17 cellular contexts compared by ENCODE assay signal in genomic region chr6:1945235-1945832, GRCh38.
A peak's percentile ranks its signal among the peaks of the same experiment; 100 is the strongest.
DNase-seq lines count a peak whose midpoint lies in the region; ATAC-seq, FAIRE-seq and TF ChIP-seq lines count a peak whose summit lies in the region.
"Had no signal": no experiment of that assay in that cellular context is flagged by ENCODE, and none has a peak within 500 bp of the region (broad histone marks: within the 10 kb centered on the region; RNA-seq: fewer than 3 reads in every experiment).

No MANE protein-coding gene starts in this region.

- peak overlapping the region in 1 of 3 experiments; percentile 45; a peak in 2 of 7 replicates for H3K27ac Mint-ChIP-seq in H9
- H3K27ac Mint-ChIP-seq in natural killer cell = peak overlapping the region in 1 of 2 donors; percentile 21
- H3K27ac Mint-ChIP-seq: CD4-positive, alpha-beta memory T cell had no signal

- WGBS in H9 (ENCODE audit: extremely low coverage, insufficient read length, low lambda C conversion rate) = no CpG with 5 or more reads among the region's 9 CpGs
- 91% methylated on average over 9 of the region's 9 CpGs for WGBS in GM12878 (ENCODE audit: insufficient coverage, insufficient replicate concordance, low lambda C conversion rate, missing lambda C conversion rate)

- no peak overlapping the region for H3K4me3 ChIP-seq in GM12878
- H3K4me3 ChIP-seq: GM23248 had no signal

- no peaks in the 10 kb centered on the region for H3K79me1 ChIP-seq in H9 (ENCODE audit: insufficient read depth, low read depth, low read length, poor library complexity, severe bottlenecking)

- no peak for DNase-seq in H9
- no peak for DNase-seq in GM12878 (ENCODE audit: low read depth, low spot score)
- no peak for DNase-seq in natural killer cell
- no peak for DNase-seq in NCI-H1436 treated with DMSO at 0.1 percent for 48 hours (lab: John Stamatoyannopoulos, UW)
- DNase-seq in NCI-H2196 treated with DMSO at 0.1 percent for 48 hours (lab: John Stamatoyannopoulos, UW; ENCODE audit: unreplicated experiment) = no peak
- DNase-seq: BE2C; CD4-positive, alpha-beta memory T cell; DMS79; GM23248; H7; KBM-7 had no signal

- H3K9me3 ChIP-seq in H9 (ENCODE audit: control insufficient read depth, low read depth, low read length) (no peaks in the 10 kb centered on the region), GM12878 (replicated peaks; ENCODE audit: control insufficient read depth, insufficient read depth, low read length) (no peaks in the 10 kb centered on the region)
- H3K9me3 ChIP-seq: BE2C had no signal

- H3K27me3 Mint-ChIP-seq in H9 (ENCODE audit: low read depth) (no peaks in the 10 kb centered on the region), natural killer cell (ENCODE audit: low read depth in 2 of 2) (no peaks in the 10 kb centered on the region)
- H3K27me3 Mint-ChIP-seq: CD4-positive, alpha-beta memory T cell had no signal

- no peak overlapping the region for H3K23ac ChIP-seq in H9 (ENCODE audit: insufficient read length, low read depth, low read length)

- H3K9me3 Mint-ChIP-seq in H9 (no peaks in the 10 kb centered on the region), natural killer cell (no peaks in the 10 kb centered on the region)
- H3K9me3 Mint-ChIP-seq: CD4-positive, alpha-beta memory T cell had no signal

- no peaks in the 10 kb centered on the region; a peak in 1 of 7 replicates for H3K36me3 Mint-ChIP-seq in H9 (ENCODE audit: insufficient read depth in 1 of 3, low read depth in 3 of 3)
- H3K36me3 Mint-ChIP-seq in natural killer cell = no peaks in the 10 kb centered on the region

- no TSS peak for BruUV-seq in GM12878 (replicated peaks; lab: Mats Ljungman, UMichigan)

- H2AFZ ChIP-seq in H9 (ENCODE audit: low read length) (no peak overlapping the region), GM12878 (ENCODE audit: control insufficient read depth, low read depth, low read length) (no peak overlapping the region)
- H2AFZ ChIP-seq: GM23248 had no signal

- H3K36me3 ChIP-seq in GM12878 (ENCODE audit: control insufficient read depth in 2 of 2, insufficient read depth in 2 of 2, low read length in 1 of 2) = no peaks in the 10 kb centered on the region
- H3K36me3 ChIP-seq: BE2C had no signal

- H3K4me2 ChIP-seq in H9 (ENCODE audit: insufficient read depth, insufficient read length, low read length) (no peak overlapping the region), GM12878 (ENCODE audit: control insufficient read depth, insufficient read depth) (no peak overlapping the region)

- TF ChIP-seq CTCF in H9 (conservative IDR thresholded peaks at IDR 0.05) (peak; percentile 37; the same call in 2 of the 3 replicates), GM12878 (IDR thresholded peaks at IDR 0.05 in 2 of 3, conservative IDR thresholded peaks at IDR 0.05 in 1 of 3; ENCODE audit: control insufficient read depth in 2 of 3, extremely low read depth in 1 of 3, insufficient read depth in 1 of 3, low read depth in 3 of 3, low read length in 3 of 3) (no peak), natural killer cell (IDR thresholded peaks at IDR 0.05) (no peak)

- H3K14ac ChIP-seq in H9 (ENCODE audit: insufficient read depth, low read length) = no peak overlapping the region

- H3K27ac ChIP-seq in H9 (ENCODE audit: insufficient read length, low read depth, low read length) (no peak overlapping the region), GM12878 (ENCODE audit: control insufficient read depth, insufficient read depth) (no peak overlapping the region)
- H3K27ac ChIP-seq: C4-2B, GM23248 had no signal

- H2BK20ac ChIP-seq in H9 (ENCODE audit: low read depth, low read length, poor library complexity, severe bottlenecking) = no peak overlapping the region

- ATAC-seq in GM18867 (IDR thresholded peaks at IDR 0.05; ENCODE audit: unreplicated experiment) (peak; percentile 69), GM12878 (peak; percentile 50), natural killer cell (peak; percentile 54 to 81 (median 64)), GM21737 (IDR thresholded peaks at IDR 0.05; ENCODE audit: unreplicated experiment) (no peak)

- H3K4me3 Mint-ChIP-seq in H9 = no peak overlapping the region
- no peak overlapping the region for H3K4me3 Mint-ChIP-seq in natural killer cell
- H3K4me3 Mint-ChIP-seq: CD4-positive, alpha-beta memory T cell had no signal

- no peak overlapping the region for H3K56ac ChIP-seq in H9 (ENCODE audit: insufficient read length, low read depth, low read length)

- H3K4me1 Mint-ChIP-seq in H9 = peaks cover 4 to 6% of the 10 kb centered on the region in 2 experiments
- H3K4me1 Mint-ChIP-seq in natural killer cell = peaks cover 12 to 19% of the 10 kb centered on the region in 2 donors
- H3K4me1 Mint-ChIP-seq: CD4-positive, alpha-beta memory T cell had no signal

- H2BK120ac ChIP-seq in H9 (ENCODE audit: low read depth, low read length, poor library complexity, severe bottlenecking) = no peak overlapping the region

- no peak for FAIRE-seq in GM12878 (lab: Jason Lieb, UNC)
- FAIRE-seq: A204.1, GM12891, HTR-8/SVneo had no signal

- no peaks in the 10 kb centered on the region for H3K23me2 ChIP-seq in H9 (ENCODE audit: insufficient read length, low read depth, low read length, poor library complexity, severe bottlenecking)

- TF ChIP-seq POLR2A in GM12878 (IDR thresholded peaks at IDR 0.05; ENCODE audit: low read depth, low read length) = no peak

- H4K91ac ChIP-seq in H9 (ENCODE audit: insufficient read length, low read depth, low read length) = no peak overlapping the region

- H3K79me2 ChIP-seq in H9 (ENCODE audit: insufficient read depth, low read length) (no peaks in the 10 kb centered on the region), GM12878 (ENCODE audit: control insufficient read depth, insufficient read depth, low read length) (no peaks in the 10 kb centered on the region)

- no peak overlapping the region for H2AK5ac ChIP-seq in H9 (ENCODE audit: insufficient read length, low read length)

- H2BK5ac ChIP-seq in H9 (ENCODE audit: insufficient read length, low read length) = no peak overlapping the region

- POLR2A ChIA-PET in GM12878 (lab: Charles Lee) = no interaction called here

- SMC1A ChIA-PET in GM12878 (lab: Charles Lee; ENCODE audit: uncharacterized antibody, unreplicated experiment) = no interaction called here

- H3T11ph ChIP-seq in H9 (ENCODE audit: low read length) = no peak overlapping the region

- H4K20me1 ChIP-seq in H9 (ENCODE audit: control insufficient read depth, insufficient read depth, insufficient read length) (no peaks in the 10 kb centered on the region), GM12878 (ENCODE audit: control insufficient read depth, insufficient read depth) (no peaks in the 10 kb centered on the region)

- no peak for TF ChIP-seq EP300 in GM12878 (IDR thresholded peaks at IDR 0.05; ENCODE audit: borderline replicate concordance in 1 of 2, control insufficient read depth in 1 of 2, low read depth in 2 of 2, low read length in 2 of 2)

- no peak overlapping the region for H4K5ac ChIP-seq in H9 (ENCODE audit: insufficient read length, low read depth, low read length)

- no peak overlapping the region for H4K8ac ChIP-seq in H9 (replicated peaks; ENCODE audit: insufficient read length, low read depth, low read length)

- H3K4me1 ChIP-seq in H9 (ENCODE audit: insufficient read depth, low read length) = no peaks in the 10 kb centered on the region
- H3K4me1 ChIP-seq in GM12878 (ENCODE audit: control insufficient read depth, insufficient read depth, low read length) = peaks cover 5% of the 10 kb centered on the region; the same call in 1 of the 2 replicates
- H3K4me1 ChIP-seq: BE2C had no signal

- H2BK15ac ChIP-seq in H9 (ENCODE audit: low read depth, low read length) = no peak overlapping the region

- H3K9ac ChIP-seq in H9 (ENCODE audit: extremely low read depth, insufficient read length, low read length) (no peak overlapping the region), GM12878 (ENCODE audit: control insufficient read depth, insufficient read depth, low read length) (no peak overlapping the region)
- H3K9ac ChIP-seq: GM23248 had no signal

- H3K18ac ChIP-seq in H9 (ENCODE audit: insufficient read length, low read depth, low read length) = no peak overlapping the region

- TF ChIP-seq RAD21 in GM12878 (IDR thresholded peaks at IDR 0.05; ENCODE audit: insufficient read depth, low read depth, low read length) = no peak

- RAD21 ChIA-PET in GM12878 (lab: Charles Lee; ENCODE audit: unreplicated experiment) = no interaction called here

- in situ Hi-C loops in GM12878 (cut with MboI) = no loop called here

- no peak overlapping the region for H3K4ac ChIP-seq in H9 (ENCODE audit: low read depth, low read length)

- H3K27me3 ChIP-seq in H9 (ENCODE audit: insufficient read depth, low read length) = no peaks in the 10 kb centered on the region
- no peaks in the 10 kb centered on the region for H3K27me3 ChIP-seq in GM12878 (replicated peaks in 1 of 2; ENCODE audit: control insufficient read depth in 2 of 2, insufficient read depth in 2 of 2, low read length in 1 of 2)
- H3K27me3 ChIP-seq: BE2C had no signal

- intact Hi-C loops in GM12878 (cut with micrococcal nuclease; ENCODE audit: unreplicated experiment) = no loop called here
- intact Hi-C loops in natural killer cell (cut with micrococcal nuclease) = no loop called here

- CTCF ChIA-PET in GM12878 (lab: Yijun Ruan, JAX) = no interaction called here

- H2BK12ac ChIP-seq in H9 (ENCODE audit: insufficient read length, low read depth, low read length) = no peak overlapping the region

TF ChIP-seq in GM12878, 131 proteins besides CTCF, POLR2A, EP300 and RAD21:
- TF ChIP-seq NR2F1 (conservative IDR thresholded peaks at IDR 0.05) (0 out of 2 replicates have a peak, but pooled peaks have one; percentile 16), ATF7 (IDR thresholded peaks at IDR 0.05; ENCODE audit: low read depth) (0 out of 2 replicates have a peak, but pooled peaks have one; percentile 14), MEF2A (IDR thresholded peaks at IDR 0.05; ENCODE audit: insufficient read depth, low read depth, low read length) (no peak), BRCA1 (IDR thresholded peaks at IDR 0.05; ENCODE audit: low read depth, low read length) (no peak), RFX5 (IDR thresholded peaks at IDR 0.05; ENCODE audit: low read depth, low read length) (no peak), LARP7 (IDR thresholded peaks at IDR 0.05) (no peak), STAT1 (conservative IDR thresholded peaks at IDR 0.05) (no peak)
TF ChIP-seq in GM12878: peak in this region for 2.
